27 cellular contexts compared by ENCODE assay signal in genomic region chr15:66594344-66594743, GRCh38. TPM values are rescaled to one million over a fixed set of nuclear protein-coding genes. Genes with fewer than 3 reads are reported as not detected.
DNase-seq lines count a peak whose midpoint lies in the region; ATAC-seq, FAIRE-seq and TF ChIP-seq lines count a peak whose summit lies in the region.
"Had no signal": no experiment of that assay in that cellular context is flagged by ENCODE, and none has a peak within 500 bp of the region (broad histone marks: within the 10 kb centered on the region; RNA-seq: fewer than 3 reads in every experiment).

No MANE protein-coding gene starts in this region.

- TF ChIP-seq RAD21 in A549 (conservative IDR thresholded peaks at IDR 0.05 in 1 of 2, IDR thresholded peaks at IDR 0.05 in 1 of 2), result peak in 1 of 2 experiments; percentile 51; a peak in 2 of 5 replicates

- peak in 1 of 2 experiments; percentile 53; a peak in 2 of 6 replicates for ATAC-seq in A549
- ATAC-seq in GM19455 (IDR thresholded peaks at IDR 0.05; ENCODE audit: unreplicated experiment), result no peak
- ATAC-seq in HG03039 (IDR thresholded peaks at IDR 0.05; ENCODE audit: unreplicated experiment), result no peak

- WGBS in A549 (ENCODE audit: missing lambda C conversion rate), result 77% methylated on average over 10 of the region's 10 CpGs
- 69 to 90% methylated on average over 1 to 3 of the region's 10 CpGs for WGBS in esophagus squamous epithelium, 2 donors

- H3K4me2 ChIP-seq in A549, result no peak overlapping the region

- H3K9me3 ChIP-seq in A549, result no peaks in the 10 kb centered on the region
- H3K9me3 ChIP-seq in WERI-Rb-1 (ENCODE audit: severe bottlenecking), result no peaks in the 10 kb centered on the region
- no peaks in the 10 kb centered on the region for H3K9me3 ChIP-seq in esophagus squamous epithelium
- H3K9me3 ChIP-seq: HAP-1, heart right ventricle, neutrophil, spleen, thoracic aorta had no signal

- no peak for TF ChIP-seq POLR2A in A549 (IDR thresholded peaks at IDR 0.05; ENCODE audit: low read length)
- no peak for TF ChIP-seq POLR2A in esophagus squamous epithelium (IDR thresholded peaks at IDR 0.05)

- CTCF ChIA-PET in A549 (lab: Yijun Ruan, JAX), result interaction anchor here (0.6 to 1.3 kb wide), 5 partner anchors 14 to 270 kb away, joined by 3 to 4 read pairs (median 3); no protein-coding TSS in a partner anchor

- H3K36me3 ChIP-seq in WERI-Rb-1, result no peaks in the 10 kb centered on the region
- no peaks in the 10 kb centered on the region for H3K36me3 ChIP-seq in esophagus squamous epithelium
- H3K36me3 ChIP-seq: HAP-1, heart right ventricle, neutrophil, spleen, thoracic aorta had no signal

- DNase-seq in A549 (ENCODE audit: low read depth in 1 of 2, low spot score in 1 of 2) (no peak), HTR-8/SVneo (ENCODE audit: insufficient read length, low spot score) (no peak), WERI-Rb-1 (peak; percentile 40), islet precursor cell (peak; percentile 52), esophagus squamous epithelium (lab: John Stamatoyannopoulos, UW) (no peak), foreskin fibroblast (no peak)
- DNase-seq: activated CD4-positive, alpha-beta memory T cell treated with anti-CD3 and anti-CD28 coated beads for 36 hours; activated gamma-delta T cell treated with Interleukin-2 at 50 U/mL for 16 hours; CD4-positive, CD25-positive, alpha-beta regulatory T cell; heart right ventricle; Kasumi-1; NCI-H1092; NCI-H2029; NCI-H226; spleen; stimulated activated CD4-positive, alpha-beta T cell treated with anti-CD3 and anti-CD28 coated beads, Interleukin-4, amount 100 ng/mL, for 24 hours; stimulated activated naive CD4-positive, alpha-beta T cell treated with Interleukin-2 at 50 U/mL for 16 hours had no signal

- H3K27me3 ChIP-seq in WERI-Rb-1 (ENCODE audit: insufficient read depth, low read depth, severe bottlenecking), result no peaks in the 10 kb centered on the region
- H3K27me3 ChIP-seq in esophagus squamous epithelium, result no peaks in the 10 kb centered on the region
- H3K27me3 ChIP-seq: heart right ventricle, neutrophil had no signal

- no peak for TF ChIP-seq EP300 in A549 (IDR thresholded peaks at IDR 0.05)

- H3K27ac ChIP-seq in A549 (no peak overlapping the region), WERI-Rb-1 (no peak overlapping the region), esophagus squamous epithelium (no peak overlapping the region)
- H3K27ac ChIP-seq: heart right ventricle, neutrophil, spleen, thoracic aorta had no signal

- H3K4me1 ChIP-seq in A549 (peaks cover 8% of the 10 kb centered on the region), esophagus squamous epithelium (no peaks in the 10 kb centered on the region)
- H3K4me1 ChIP-seq: HAP-1, heart right ventricle, spleen had no signal

- POLR2A ChIA-PET in A549 (lab: Yijun Ruan, JAX), result no interaction called here

- FAIRE-seq in A549 (lab: Jason Lieb, UNC) (no peak), HTR-8/SVneo (lab: Jason Lieb, UNC) (peak; percentile 9)
- FAIRE-seq: bronchial epithelial cell, islet of Langerhans had no signal

- intact Hi-C loops in esophagus squamous epithelium (cut with DNase I), result no loop called here

- no peak overlapping the region for H3K4me3 ChIP-seq in A549
- H3K4me3 ChIP-seq in WERI-Rb-1 (ENCODE audit: low read depth, low read length), result no peak overlapping the region
- no peak overlapping the region for H3K4me3 ChIP-seq in esophagus squamous epithelium
- no peak overlapping the region for H3K4me3 ChIP-seq in foreskin fibroblast (ENCODE audit: low read depth in 1 of 2, low read length in 2 of 2)
- H3K4me3 ChIP-seq: HAP-1, heart right ventricle, spleen, thoracic aorta had no signal

- TF ChIP-seq CTCF in A549 (IDR thresholded peaks at IDR 0.05), result peak; percentile 7; the same call in 1 of the 3 replicates
- TF ChIP-seq CTCF in WERI-Rb-1 (IDR thresholded peaks at IDR 0.05; ENCODE audit: low read depth, low read length), result peak; percentile 59
- no peak for TF ChIP-seq CTCF in esophagus squamous epithelium (IDR thresholded peaks at IDR 0.05)
- TF ChIP-seq CTCF in foreskin fibroblast (IDR thresholded peaks at IDR 0.05; ENCODE audit: low read depth, low read length), result no peak

TF ChIP-seq in A549, 52 proteins besides CTCF, POLR2A, EP300 and RAD21:
- no peak for TF ChIP-seq POLR2AphosphoS2 (conservative IDR thresholded peaks at IDR 0.05; ENCODE audit: low read length)
- TF ChIP-seq EHMT2 (IDR thresholded peaks at IDR 0.05; ENCODE audit: low read depth), result no peak
- no peak for TF ChIP-seq REST (IDR thresholded peaks at IDR 0.05)
- no peak for TF ChIP-seq FOSL2 (IDR thresholded peaks at IDR 0.05)
- TF ChIP-seq FOSL2 (CRISPR knock-in tag; IDR thresholded peaks at IDR 0.05), result no peak
- no peak for TF ChIP-seq HOXB13 (CRISPR knock-in tag; IDR thresholded peaks at IDR 0.05; ENCODE audit: low read depth)
- no peak for TF ChIP-seq BCL3 (IDR thresholded peaks at IDR 0.05)
- no peak for TF ChIP-seq KDM5A (IDR thresholded peaks at IDR 0.05)
- TF ChIP-seq SMC3 (IDR thresholded peaks at IDR 0.05), result no peak
- TF ChIP-seq TFCP2L1 (CRISPR knock-in tag; IDR thresholded peaks at IDR 0.05), result no peak
TF ChIP-seq in A549: peak in this region for 0.

RNA-seq across cellular contexts. Expression of gene LCTL, which starts 28.5 kb away (rescaled TPM):
- not detected in 2 replicates for polyA plus RNA-seq in A549 (2011; rRNA removed)
- polyA plus RNA-seq in A549 (2012; cell fraction: cytosol; rRNA removed), result not detected in 2 replicates
- not detected in 2 replicates for polyA plus RNA-seq in A549 (2012; cell fraction: nucleus; rRNA removed)
- 0.05 TPM in 1 of 3 replicates, not detected in the others for polyA plus RNA-seq in A549 (2017; fragmentation: RNase III; extraction: RNeasy Plus Mini Kit Qiagen cat#74134 plus additional on column Dnase treatment)
- polyA minus RNA-seq in A549 (2011; rRNA and poly(A)+ RNA removed), result not detected in 2 replicates
- total RNA-seq in esophagus squamous epithelium, result not detected
- total RNA-seq: activated CD4-positive, alpha-beta memory T cell treated with anti-CD3 and anti-CD28 coated beads for 36 hours; CD4-positive, CD25-positive, alpha-beta regulatory T cell; HT-29; spleen; T-helper 2 cell treated with Interferon-gamma antibody and Interleukin-4, amounts not matched to agents 100 ng/mL and 5 ng/mL, for 36 hours; thoracic aorta had no signal
- polyA plus RNA-seq: adipose tissue, heart right ventricle, spleen had no signal

Comparison
In these comparisons a context has a peak if more than half of its experiments do, and no peak if none do; other contexts are left out.
1. DNase-seq: peak in WERI-Rb-1 (single experiment) and islet precursor cell (single experiment); none in A549 (0 of 2), HTR-8/SVneo (single experiment), esophagus squamous epithelium (single experiment) and foreskin fibroblast (0 of 2).
2. CTCF ChIP-seq: peak in A549 (single experiment) and WERI-Rb-1 (single experiment); none in esophagus squamous epithelium (0 of 6) and foreskin fibroblast (single experiment).